Comparison of ENCODE assay signal across 8 cellular contexts in genomic region chr3:124217542-124217941, GRCh38.
DNase-seq lines count a peak whose midpoint lies in the region; ATAC-seq lines count a peak whose summit lies in the region.

No MANE protein-coding gene starts in this region.

- no peak overlapping the region for H3K4me3 Mint-ChIP-seq in activated naive CD8-positive, alpha-beta T cell treated with anti-CD3 and anti-CD28 coated beads, Interleukin-2, amount 50 U/mL, for 24 hours
- H3K4me3 Mint-ChIP-seq in immature natural killer cell: no peak overlapping the region

- H3K36me3 Mint-ChIP-seq in activated naive CD8-positive, alpha-beta T cell treated with anti-CD3 and anti-CD28 coated beads, Interleukin-2, amount 50 U/mL, for 24 hours (ENCODE audit: low read depth): no peaks in the 10 kb centered on the region
- H3K36me3 Mint-ChIP-seq in immature natural killer cell: no peaks in the 10 kb centered on the region

- H3K4me1 Mint-ChIP-seq in activated naive CD8-positive, alpha-beta T cell treated with anti-CD3 and anti-CD28 coated beads, Interleukin-2, amount 50 U/mL, for 24 hours: no peaks in the 10 kb centered on the region
- no peaks in the 10 kb centered on the region for H3K4me1 Mint-ChIP-seq in immature natural killer cell

- no peaks in the 10 kb centered on the region for H3K9me3 Mint-ChIP-seq in activated naive CD8-positive, alpha-beta T cell treated with anti-CD3 and anti-CD28 coated beads, Interleukin-2, amount 50 U/mL, for 24 hours
- peaks cover 0 to 2% (median 0%) of the 10 kb centered on the region in 6 donors for H3K9me3 Mint-ChIP-seq in immature natural killer cell

- H3K27me3 Mint-ChIP-seq in activated naive CD8-positive, alpha-beta T cell treated with anti-CD3 and anti-CD28 coated beads, Interleukin-2, amount 50 U/mL, for 24 hours: no peaks in the 10 kb centered on the region
- peaks cover 2 to 6% (median 4%) of the 10 kb centered on the region in 3 donors for H3K27me3 Mint-ChIP-seq in immature natural killer cell (ENCODE audit: low read depth in 3 of 3)

- no peak for ATAC-seq in activated naive CD8-positive, alpha-beta T cell treated with anti-CD3 and anti-CD28 coated beads, Interleukin-2, amount 50 U/mL, for 24 hours
- ATAC-seq in GM19467 (IDR thresholded peaks at IDR 0.05; ENCODE audit: unreplicated experiment): no peak
- ATAC-seq in HG02970 (IDR thresholded peaks at IDR 0.05; ENCODE audit: low FRiP score, unreplicated experiment): no peak

- no peak overlapping the region for H3K27ac Mint-ChIP-seq in activated naive CD8-positive, alpha-beta T cell treated with anti-CD3 and anti-CD28 coated beads, Interleukin-2, amount 50 U/mL, for 24 hours
- H3K27ac Mint-ChIP-seq in immature natural killer cell: no peak overlapping the region

- peak; percentile 43 for DNase-seq in Ammon's horn (ENCODE audit: low spot score)
- DNase-seq in HS-27A (ENCODE audit: low read depth): peak; percentile 43
- peak; percentile 9 for DNase-seq in activated naive CD8-positive, alpha-beta T cell treated with anti-CD3 and anti-CD28 coated beads, Interleukin-2, amount 50 U/mL, for 24 hours
- peak in 2 of 3 donors; percentile 4 to 7 for DNase-seq in immature natural killer cell
- no peak for DNase-seq in SKM-1 treated with dmso at 0.1 percent for 144 hours (lab: John Stamatoyannopoulos, UW; ENCODE audit: unreplicated experiment)
- DNase-seq in DMS114 treated with DMSO at 0.1 percent for 48 hours (lab: John Stamatoyannopoulos, UW; ENCODE audit: unreplicated experiment): no peak

Comparison
In these comparisons a context has a peak if more than half of its experiments do, and no peak if none do; other contexts are left out.
1. DNase-seq: peak in Ammon's horn (single experiment), HS-27A (single experiment), activated naive CD8-positive, alpha-beta T cell treated with anti-CD3 and anti-CD28 coated beads, Interleukin-2, amount 50 U/mL, for 24 hours (single experiment) and immature natural killer cell (2 of 3); none in SKM-1 treated with dmso at 0.1 percent for 144 hours (single experiment) and DMS114 treated with DMSO at 0.1 percent for 48 hours (single experiment).